22 cellular contexts compared by ENCODE assay signal in the genomic region with DNA sequence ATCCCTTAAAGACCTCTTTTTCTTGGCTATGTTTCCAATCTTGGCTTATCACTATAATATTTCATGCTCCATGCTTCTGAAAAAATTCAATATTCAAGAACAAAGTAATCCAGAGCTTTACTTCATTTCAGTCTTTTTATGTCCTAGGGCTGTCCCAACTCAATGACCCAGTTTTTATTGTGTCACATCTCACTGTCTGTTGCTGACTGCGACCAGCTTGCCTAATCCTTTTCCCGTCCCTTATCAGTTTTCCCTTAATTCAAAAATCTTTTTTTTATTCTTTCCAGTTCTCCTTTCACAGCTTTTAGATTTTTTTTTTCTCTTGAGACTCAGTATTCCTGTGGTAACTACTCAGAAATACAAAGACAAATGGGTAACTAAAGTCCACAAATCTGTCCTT. TPM values are rescaled to one million over a fixed set of nuclear protein-coding genes. Genes with fewer than 3 reads are reported as not detected.
DNase-seq lines count a peak whose midpoint lies in the region; ATAC-seq and TF ChIP-seq lines count a peak whose summit lies in the region.
"Had no signal": no experiment of that assay in that cellular context is flagged by ENCODE, and none has a peak within 500 bp of the region (broad histone marks: within the 10 kb centered on the region; RNA-seq: fewer than 3 reads in every experiment).

No MANE protein-coding gene starts in this region.

- H3K36me3 ChIP-seq in heart left ventricle (no peaks in the 10 kb centered on the region), adrenal gland (replicated peaks in 1 of 2) (no peaks in the 10 kb centered on the region), right lobe of liver (no peaks in the 10 kb centered on the region), suprapubic skin (peaks cover 3% of the 10 kb centered on the region)
- H3K36me3 ChIP-seq: SJSA1 had no signal

- no peak for TF ChIP-seq EP300 in suprapubic skin (IDR thresholded peaks at IDR 0.05)

- 28 to 45% (median 39%) methylated on average over 2 of the region's 2 CpGs for WGBS in heart left ventricle, 4 donors
- WGBS in adrenal gland, 4 donors = 12 to 14% (median 13%) methylated on average over 2 of the region's 2 CpGs
- WGBS in right lobe of liver (ENCODE audit: insufficient coverage, low coverage, low lambda C conversion rate, missing lambda C conversion rate) = 3% methylated on average over 2 of the region's 2 CpGs
- WGBS in suprapubic skin = 33% methylated on average over 2 of the region's 2 CpGs

- TF ChIP-seq POLR2A in heart left ventricle (IDR thresholded peaks at IDR 0.05) (no peak), adrenal gland (IDR thresholded peaks at IDR 0.05) (no peak), right lobe of liver (IDR thresholded peaks at IDR 0.05) (no peak), suprapubic skin (IDR thresholded peaks at IDR 0.05) (no peak)

- H3K4me3 ChIP-seq in heart left ventricle (no peak overlapping the region), adrenal gland (no peak overlapping the region), right lobe of liver (no peak overlapping the region), suprapubic skin (no peak overlapping the region)
- H3K4me3 ChIP-seq: K562, SJSA1 had no signal

- H3K4me1 ChIP-seq in heart left ventricle (peaks cover 0 to 14% (median 0%) of the 10 kb centered on the region in 12 donors), adrenal gland (replicated peaks in 1 of 2) (peaks cover 7 to 14% of the 10 kb centered on the region in 2 donors), right lobe of liver (peaks cover 0 to 28% (median 5%) of the 10 kb centered on the region in 4 donors), suprapubic skin (peaks cover 19% of the 10 kb centered on the region)
- H3K4me1 ChIP-seq: SJSA1 had no signal

- no peaks in the 10 kb centered on the region for H3K27me3 ChIP-seq in heart left ventricle
- H3K27me3 ChIP-seq in adrenal gland = no peaks in the 10 kb centered on the region
- no peaks in the 10 kb centered on the region for H3K27me3 ChIP-seq in right lobe of liver
- H3K27me3 ChIP-seq in suprapubic skin = no peaks in the 10 kb centered on the region
- H3K27me3 ChIP-seq: SJSA1 had no signal

- ATAC-seq in Right ventricle myocardium inferior (peak; percentile 79), heart left ventricle (no peak), right lobe of liver (peak; percentile 86 to 89 (median 88)), GM18867 (IDR thresholded peaks at IDR 0.05; ENCODE audit: unreplicated experiment) (no peak)
- ATAC-seq: K562, PC-3 had no signal

- intact Hi-C loops in Right ventricle myocardium inferior (cut with DNase I) = no loop called here
- intact Hi-C loops in heart left ventricle (cut with DNase I) = no loop called here
- intact Hi-C loops in adrenal gland (cut with DNase I) = no loop called here
- intact Hi-C loops in right lobe of liver (cut with DNase I) = no loop called here

- TF ChIP-seq CTCF in heart left ventricle (IDR thresholded peaks at IDR 0.05) (no peak), adrenal gland (IDR thresholded peaks at IDR 0.05) (no peak), right lobe of liver (IDR thresholded peaks at IDR 0.05) (no peak), suprapubic skin (IDR thresholded peaks at IDR 0.05) (no peak)

- H3K27ac ChIP-seq in heart left ventricle = peak overlapping the region in 1 of 12 donors; percentile 0
- H3K27ac ChIP-seq in adrenal gland = peak overlapping the region in 2 of 5 donors; percentile 6 to 39
- H3K27ac ChIP-seq in right lobe of liver = peak overlapping the region; percentile 7 to 71 (median 57)
- peak overlapping the region; percentile 45 for H3K27ac ChIP-seq in suprapubic skin
- H3K27ac ChIP-seq: SJSA1 had no signal

- no peaks in the 10 kb centered on the region for H3K9me3 ChIP-seq in heart left ventricle
- H3K9me3 ChIP-seq in adrenal gland (replicated peaks in 1 of 3) = no peaks in the 10 kb centered on the region
- no peaks in the 10 kb centered on the region for H3K9me3 ChIP-seq in right lobe of liver
- no peaks in the 10 kb centered on the region for H3K9me3 ChIP-seq in suprapubic skin
- H3K9me3 ChIP-seq: SJSA1 had no signal

- DNase-seq in Right ventricle myocardium inferior (ENCODE audit: missing footprints) (no peak), heart left ventricle (no peak), adrenal gland (peak in 4 of 7 donors; percentile 35 to 66 (median 54)), right lobe of liver (peak in 1 of 3 donors; percentile 56), suprapubic skin (ENCODE audit: low spot score in 2 of 2) (no peak), GF-D8 (lab: John Stamatoyannopoulos, UW) (no peak)
- DNase-seq: Calu3; DMS79 treated with DMSO at 0.1 percent for 48 hours; Kasumi-1; MV-4-11; NCI-H1105; NCI-H1436 treated with DMSO at 0.1 percent for 48 hours; NCI-H187 treated with DMSO at 0.1 percent for 48 hours; NCI-H2171 treated with DMSO at 0.1 percent for 48 hours; NCI-H345; NCI-H510A treated with DMSO at 0.1 percent for 48 hours; NCI-H82; NK-92 treated with Interleukin-12 subunit alpha and Interleukin-12 subunit beta, amount 100 ng/mL, for 24 hours; PC-3 had no signal

RNA-seq across cellular contexts. Expression of gene TMEM17, which starts 10.2 kb away (rescaled TPM):
- total RNA-seq in Right ventricle myocardium inferior (1.3 TPM), heart left ventricle (1 to 10 TPM; 1.2 to 2.3 (median 1.6) TPM), adrenal gland (1 to 10 TPM in 7 of 8 donors, under 1 TPM in 1; 0.30 to 6.5 (median 3.5) TPM), right lobe of liver (1 to 10 TPM in 1 of 6 experiments, under 1 TPM in 5; 0.40 to 1.2 (median 0.87) TPM), suprapubic skin (1 to 10 TPM; 1.1 to 6.1 (median 2.0) TPM)
- polyA plus RNA-seq in heart left ventricle (1 to 10 TPM in 1 of 2 donors, under 1 TPM in 1; 0.80 to 1.1 TPM), adrenal gland (1 to 10 TPM; 1.1 to 7.2 (median 1.5) TPM)

Comparison
In these comparisons a context has a peak if more than half of its experiments do, and no peak if none do; other contexts are left out.
1. ATAC-seq: peak in Right ventricle myocardium inferior (single experiment) and right lobe of liver (4 of 4); none in heart left ventricle (0 of 4) and GM18867 (single experiment).
2. DNase-seq: peak in adrenal gland (4 of 7); none in Right ventricle myocardium inferior (single experiment), heart left ventricle (0 of 5), suprapubic skin (0 of 2) and GF-D8 (single experiment).